Comparison of ENCODE assay signal across 17 cellular contexts in the genomic region with DNA sequence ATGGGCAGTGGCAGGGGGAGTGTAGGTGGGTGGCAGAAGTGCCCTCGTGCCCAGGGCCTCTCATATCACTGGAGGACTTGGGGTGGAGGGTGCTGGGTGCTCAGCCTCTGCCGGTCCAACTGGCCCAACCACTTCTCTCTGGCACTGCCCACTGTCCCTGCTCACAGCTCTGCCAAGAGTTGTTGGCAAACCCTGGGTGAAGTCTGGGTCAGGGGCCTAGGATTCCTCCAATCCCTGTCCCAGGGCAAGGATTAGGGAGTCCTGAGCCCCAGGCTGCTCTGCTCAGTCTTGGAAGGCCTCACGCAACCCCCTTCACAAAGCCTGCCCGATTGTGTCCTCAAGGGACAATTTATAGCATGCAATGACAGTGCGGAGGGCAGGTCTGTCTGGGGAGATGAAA. TPM values are rescaled to one million over a fixed set of nuclear protein-coding genes. Genes with fewer than 3 reads are reported as not detected.
A peak's percentile ranks its signal among the peaks of the same experiment; 100 is the strongest.
DNase-seq lines count a peak whose midpoint lies in the region; FAIRE-seq and TF ChIP-seq lines count a peak whose summit lies in the region.
"Had no signal": no experiment of that assay in that cellular context is flagged by ENCODE, and none has a peak within 500 bp of the region (broad histone marks: within the 10 kb centered on the region; RNA-seq: fewer than 3 reads in every experiment).

No MANE protein-coding gene starts in this region.

- H3K9me2 ChIP-seq in Karpas-422 (replicated peaks; ENCODE audit: insufficient read depth, low read length): no peaks in the 10 kb centered on the region

- no peak overlapping the region for H3K4me3 Mint-ChIP-seq in CD14-positive monocyte

- peaks cover 50% of the 10 kb centered on the region for H3K4me1 ChIP-seq in Karpas-422 (ENCODE audit: low read length)
- H3K4me1 ChIP-seq in duodenal mucosa (ENCODE audit: control insufficient read depth in 1 of 2, insufficient read depth in 2 of 2, low read length in 2 of 2): peaks cover 88 to 95% of the 10 kb centered on the region in 2 donors

- no peak for TF ChIP-seq CTCF in C4-2B (conservative IDR thresholded peaks at IDR 0.05)
- no peak for TF ChIP-seq CTCF in CD14-positive monocyte (IDR thresholded peaks at IDR 0.05)

- no peaks in the 10 kb centered on the region for H3K36me3 ChIP-seq in Karpas-422 (ENCODE audit: insufficient read depth, low read length)
- no peaks in the 10 kb centered on the region for H3K36me3 ChIP-seq in duodenal mucosa (ENCODE audit: control insufficient read depth in 1 of 2, insufficient read depth in 2 of 2, low read length in 2 of 2)
- H3K36me3 ChIP-seq: ascending aorta, esophagus muscularis mucosa, heart left ventricle had no signal

- H3K27me3 Mint-ChIP-seq in CD14-positive monocyte (ENCODE audit: low read depth in 3 of 3): peaks cover 10 to 26% (median 18%) of the 10 kb centered on the region in 3 donors

- no peak overlapping the region for H3K4me2 ChIP-seq in Karpas-422 (ENCODE audit: low read depth, low read length, poor library complexity, severe bottlenecking)

- H3K9ac ChIP-seq in Karpas-422 (ENCODE audit: low read length) (no peak overlapping the region), duodenal mucosa (ENCODE audit: low read depth in 1 of 2, low read length in 2 of 2) (peak overlapping the region; percentile 16 to 23)

- no peaks in the 10 kb centered on the region for H3K27me3 ChIP-seq in Karpas-422 (ENCODE audit: low read length)
- H3K27me3 ChIP-seq in duodenal mucosa (ENCODE audit: control insufficient read depth in 1 of 2, insufficient read depth in 2 of 2, low read length in 2 of 2): no peaks in the 10 kb centered on the region
- H3K27me3 ChIP-seq: ascending aorta had no signal

- H3K27ac Mint-ChIP-seq in CD14-positive monocyte: peak overlapping the region in 2 of 7 donors; percentile 46 to 69

- no peak for TF ChIP-seq POLR2A in GM12891 (IDR thresholded peaks at IDR 0.05; ENCODE audit: low read depth, low read length)

- H2AFZ ChIP-seq in Karpas-422 (ENCODE audit: low read length): no peak overlapping the region

- FAIRE-seq in GM12891 (lab: Jason Lieb, UNC): no peak
- FAIRE-seq: D721Med had no signal

- no peaks in the 10 kb centered on the region for H3K36me3 Mint-ChIP-seq in CD14-positive monocyte

- H3K79me2 ChIP-seq in Karpas-422 (ENCODE audit: low read length): no peaks in the 10 kb centered on the region

- peaks cover 0 to 4% (median 0%) of the 10 kb centered on the region in 7 donors for H3K9me3 Mint-ChIP-seq in CD14-positive monocyte

- intact Hi-C loops in CD14-positive monocyte (cut with micrococcal nuclease): no loop called here

- H4K20me1 ChIP-seq in Karpas-422 (ENCODE audit: insufficient read depth, low read depth, low read length): no peaks in the 10 kb centered on the region

- H3K9me3 ChIP-seq in Karpas-422 (ENCODE audit: low read length) (no peaks in the 10 kb centered on the region), duodenal mucosa (ENCODE audit: control insufficient read depth in 1 of 2, low read length in 2 of 2) (no peaks in the 10 kb centered on the region)
- H3K9me3 ChIP-seq: ascending aorta, esophagus muscularis mucosa, heart left ventricle had no signal

- peak overlapping the region; percentile 94 for H3K27ac ChIP-seq in C4-2B
- H3K27ac ChIP-seq in Karpas-422 (ENCODE audit: low read length): no peak overlapping the region
- peak overlapping the region; percentile 67 for H3K27ac ChIP-seq in duodenal mucosa (ENCODE audit: low read depth, low read length)
- H3K27ac ChIP-seq: ascending aorta, coronary artery, esophagus muscularis mucosa, heart left ventricle had no signal

- H3K4me3 ChIP-seq in Karpas-422 (ENCODE audit: low read length) (no peak overlapping the region), duodenal mucosa (ENCODE audit: low read depth in 1 of 2, low read length in 2 of 2) (peak overlapping the region in 1 of 2 donors; percentile 29)
- H3K4me3 ChIP-seq: ascending aorta, heart left ventricle had no signal

- H3K4me1 Mint-ChIP-seq in CD14-positive monocyte: peaks cover 63% of the 10 kb centered on the region

- DNase-seq in Karpas-422: peak; percentile 41
- peak; percentile 84 for DNase-seq in mucosa of gallbladder (ENCODE audit: low spot score)
- no peak for DNase-seq in NCI-H1105 (lab: John Stamatoyannopoulos, UW)
- no peak for DNase-seq in CD14-positive monocyte (ENCODE audit: low spot score)
- no peak for DNase-seq in GM12891 (ENCODE audit: insufficient read length, low spot score)
- no peak for DNase-seq in SKM-1 treated with dmso at 0.1 percent for 144 hours (lab: John Stamatoyannopoulos, UW; ENCODE audit: unreplicated experiment)
- DNase-seq: activated CD8-positive, alpha-beta memory T cell treated with anti-CD3 and anti-CD28 coated beads for 24 hours; NCI-H2171; stimulated activated CD4-positive, alpha-beta T cell treated with anti-CD3 and anti-CD28 coated beads, Interleukin-4, amount 100 ng/mL, for 24 hours; trophoblast cell had no signal

TF ChIP-seq in GM12891, 5 proteins besides CTCF, POLR2A, EP300 and RAD21:
- TF ChIP-seq SPI1 (IDR thresholded peaks at IDR 0.05; ENCODE audit: low read depth, low read length) (no peak), PAX5 (IDR thresholded peaks at IDR 0.05; ENCODE audit: insufficient read depth, low read length, severe bottlenecking) (no peak), POLR2AphosphoS5 (IDR thresholded peaks at IDR 0.05; ENCODE audit: low read depth, low read length) (no peak), POU2F2 (IDR thresholded peaks at IDR 0.05; ENCODE audit: low read depth, low read length) (no peak), TAF1 (IDR thresholded peaks at IDR 0.05; ENCODE audit: low read depth, low read length) (no peak)

RNA-seq across cellular contexts. Expression of a gene that starts 5.2 kb away (rescaled TPM):
- 22.7 and 27.9 TPM in 2 replicates for total RNA-seq in Karpas-422 (2014; rRNA removed; shearing (Covaris generic); ENCODE audit: low replicate concordance)
- 103 TPM for total RNA-seq in mucosa of gallbladder
- polyA plus RNA-seq in CD14-positive monocyte: 100 to 1,000 TPM; 123 to 158 TPM
- 47.7 TPM for polyA plus RNA-seq in GM12891 (2012; ENCODE audit: low read depth, missing spikeins)

RNA-seq across cellular contexts. Expression of a gene that starts 25.5 kb away (rescaled TPM):
- total RNA-seq in Karpas-422 (2014; rRNA removed; shearing (Covaris generic); ENCODE audit: low replicate concordance): 20.5 and 29.9 TPM in 2 replicates
- total RNA-seq in mucosa of gallbladder: 21.3 TPM
- polyA plus RNA-seq in CD14-positive monocyte: 10 to 100 TPM; 25.6 to 34.9 TPM
- polyA plus RNA-seq in GM12891 (2012; ENCODE audit: low read depth, missing spikeins): 20.5 TPM

Comparison
In these comparisons a context has a peak if more than half of its experiments do, and no peak if none do; other contexts are left out.
1. DNase-seq: peak in Karpas-422 (single experiment) and mucosa of gallbladder (single experiment); none in NCI-H1105 (single experiment), CD14-positive monocyte (single experiment), GM12891 (single experiment) and SKM-1 treated with dmso at 0.1 percent for 144 hours (single experiment).